Comparison of ENCODE assay signal across 1 cellular context in genomic region chr1:33387512-33388079, GRCh38.
TF ChIP-seq lines count a peak whose summit lies in the region.

No MANE protein-coding gene starts in this region.

TF ChIP-seq in neural cell, 6 proteins besides CTCF, POLR2A, EP300 and RAD21 (continued from another document):
- TF ChIP-seq REST (IDR thresholded peaks at IDR 0.05; ENCODE audit: borderline replicate concordance) (no peak), TAF1 (IDR thresholded peaks at IDR 0.05; ENCODE audit: low read depth) (no peak)
